18 cellular contexts compared by ENCODE assay signal in the genomic region with DNA sequence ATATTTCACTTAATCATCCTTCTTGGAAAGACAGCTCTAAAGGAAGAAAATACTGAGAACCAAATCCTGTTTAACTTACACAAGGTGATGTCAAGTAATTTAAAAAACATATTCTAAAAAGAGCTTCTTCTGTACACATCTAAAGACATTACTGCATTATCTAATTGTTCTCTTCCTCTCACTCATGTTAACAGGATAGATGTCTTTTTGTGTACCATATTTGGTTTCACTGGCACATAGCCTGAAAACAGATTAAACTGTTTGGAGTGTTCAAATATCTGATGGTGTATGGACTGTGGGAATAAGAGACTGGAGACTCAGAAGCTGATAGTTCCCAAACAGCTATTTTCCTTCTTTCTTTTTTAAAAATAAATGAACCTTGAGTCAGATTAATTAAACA.
DNase-seq lines count a peak whose midpoint lies in the region; ATAC-seq, FAIRE-seq and TF ChIP-seq lines count a peak whose summit lies in the region.
"Had no signal": no experiment of that assay in that cellular context is flagged by ENCODE, and none has a peak within 500 bp of the region (broad histone marks: within the 10 kb centered on the region; RNA-seq: fewer than 3 reads in every experiment).

No MANE protein-coding gene starts in this region.

- intact Hi-C loops in mammary epithelial cell (cut with micrococcal nuclease) = no loop called here

- H3K9me3 ChIP-seq in muscle layer of colon (ENCODE audit: low read length) = no peaks in the 10 kb centered on the region
- H3K9me3 ChIP-seq in mammary epithelial cell (replicated peaks; ENCODE audit: insufficient read depth, low read length) = no peaks in the 10 kb centered on the region
- H3K9me3 ChIP-seq: gastrocnemius medialis, left lung, upper lobe of left lung had no signal

- in situ Hi-C loops in mammary epithelial cell (cut with MboI; ENCODE audit: low sequenced_read_pairs in 2 of 2) = no loop called here

- no peak for ATAC-seq in GM21717 (IDR thresholded peaks at IDR 0.05; ENCODE audit: unreplicated experiment)
- ATAC-seq: gastrocnemius medialis; left lung; naive thymus-derived CD4-positive, alpha-beta T cell had no signal

- peak overlapping the region; percentile 60 for H3K27ac ChIP-seq in muscle layer of colon (ENCODE audit: low read depth, low read length)
- no peak overlapping the region for H3K27ac ChIP-seq in mammary epithelial cell (ENCODE audit: insufficient read depth, low read depth, low read length)
- H3K27ac ChIP-seq: gastrocnemius medialis, left lung, WERI-Rb-1 had no signal

- no TSS peak for BruUV-seq in mammary epithelial cell (replicated peaks; lab: Mats Ljungman, UMichigan)

- CTCF ChIA-PET in mammary epithelial cell (lab: Charles Lee; ENCODE audit: low non-redundant PET) = no interaction called here

- H3K9ac ChIP-seq in muscle layer of colon (ENCODE audit: low read length) = no peak overlapping the region
- H3K9ac ChIP-seq in mammary epithelial cell (ENCODE audit: insufficient read depth, low read length) = no peak overlapping the region

- H2AFZ ChIP-seq in mammary epithelial cell (ENCODE audit: low read depth, low read length) = no peak overlapping the region

- H4K20me1 ChIP-seq in mammary epithelial cell (ENCODE audit: insufficient read depth, low read length) = no peaks in the 10 kb centered on the region

- no peak overlapping the region for H3K4me3 ChIP-seq in muscle layer of colon (ENCODE audit: low read depth in 1 of 2, low read length in 2 of 2)
- no peak overlapping the region for H3K4me3 ChIP-seq in mammary epithelial cell (replicated peaks in 1 of 3; ENCODE audit: insufficient read depth in 1 of 3, low read depth in 2 of 3, low read length in 3 of 3)
- H3K4me3 ChIP-seq: gastrocnemius medialis, left lung, upper lobe of left lung had no signal

- no peaks in the 10 kb centered on the region for H3K79me2 ChIP-seq in mammary epithelial cell (ENCODE audit: insufficient read depth, low read length)

- H3K4me2 ChIP-seq in mammary epithelial cell (ENCODE audit: insufficient read depth, low read depth, low read length) = no peak overlapping the region

- peaks cover 20% of the 10 kb centered on the region for H3K4me1 ChIP-seq in muscle layer of colon (ENCODE audit: insufficient read depth, low read length)
- no peaks in the 10 kb centered on the region for H3K4me1 ChIP-seq in mammary epithelial cell (ENCODE audit: insufficient read depth, low read length)
- H3K4me1 ChIP-seq: gastrocnemius medialis, left lung had no signal

- TF ChIP-seq CTCF in mammary epithelial cell (conservative IDR thresholded peaks at IDR 0.05 in 1 of 2, IDR thresholded peaks at IDR 0.05 in 1 of 2; ENCODE audit: extremely low read depth in 1 of 2, insufficient read depth in 1 of 2, low read depth in 1 of 2, low read length in 2 of 2) = no peak

- FAIRE-seq in G401.6 (lab: Jason Lieb, UNC) = peak; percentile 23
- FAIRE-seq: endothelial cell of umbilical vein had no signal

- H3K36me3 ChIP-seq in muscle layer of colon (ENCODE audit: insufficient read depth, low read length) = no peaks in the 10 kb centered on the region
- no peaks in the 10 kb centered on the region for H3K36me3 ChIP-seq in mammary epithelial cell (ENCODE audit: insufficient read depth, low read length)
- H3K36me3 ChIP-seq: gastrocnemius medialis, left lung, upper lobe of left lung, WERI-Rb-1 had no signal

- no peaks in the 10 kb centered on the region for H3K27me3 ChIP-seq in muscle layer of colon (ENCODE audit: control insufficient read depth in 1 of 2, insufficient read depth in 2 of 2, low read length in 2 of 2)
- no peaks in the 10 kb centered on the region for H3K27me3 ChIP-seq in mammary epithelial cell (ENCODE audit: insufficient read depth, low read length)
- H3K27me3 ChIP-seq: gastrocnemius medialis, left lung, upper lobe of left lung had no signal

- dilution Hi-C loops in mammary epithelial cell (cut with HindIII; ENCODE audit: low sequenced_read_pairs) = no loop called here

- DNase-seq in NCI-H128 (lab: John Stamatoyannopoulos, UW; ENCODE audit: unreplicated experiment) = peak; percentile 47
- DNase-seq in NCI-H748 (lab: John Stamatoyannopoulos, UW; ENCODE audit: unreplicated experiment) = peak; percentile 70
- no peak for DNase-seq in mammary epithelial cell
- DNase-seq in NCI-H1048 (lab: John Stamatoyannopoulos, UW) = no peak
- DNase-seq in NOMO-1 treated with dmso at 0.1 percent for 144 hours (lab: John Stamatoyannopoulos, UW; ENCODE audit: unreplicated experiment) = no peak
- DNase-seq: gastrocnemius medialis; left lung; MV-4-11; naive thymus-derived CD4-positive, alpha-beta T cell; NK-92 treated with Interleukin-12 subunit alpha and Interleukin-12 subunit beta, amount 100 ng/mL, for 24 hours; posterior cingulate gyrus; stimulated activated naive CD4-positive, alpha-beta T cell treated with Interleukin-2 at 50 U/mL for 16 hours; upper lobe of left lung; WERI-Rb-1 had no signal

Comparison
In these comparisons a context has a peak if more than half of its experiments do, and no peak if none do; other contexts are left out.
1. DNase-seq: peak in NCI-H128 (single experiment) and NCI-H748 (single experiment); none in mammary epithelial cell (single experiment), NCI-H1048 (single experiment) and NOMO-1 treated with dmso at 0.1 percent for 144 hours (single experiment).